8 cellular contexts compared by ENCODE assay signal in the genomic region with DNA sequence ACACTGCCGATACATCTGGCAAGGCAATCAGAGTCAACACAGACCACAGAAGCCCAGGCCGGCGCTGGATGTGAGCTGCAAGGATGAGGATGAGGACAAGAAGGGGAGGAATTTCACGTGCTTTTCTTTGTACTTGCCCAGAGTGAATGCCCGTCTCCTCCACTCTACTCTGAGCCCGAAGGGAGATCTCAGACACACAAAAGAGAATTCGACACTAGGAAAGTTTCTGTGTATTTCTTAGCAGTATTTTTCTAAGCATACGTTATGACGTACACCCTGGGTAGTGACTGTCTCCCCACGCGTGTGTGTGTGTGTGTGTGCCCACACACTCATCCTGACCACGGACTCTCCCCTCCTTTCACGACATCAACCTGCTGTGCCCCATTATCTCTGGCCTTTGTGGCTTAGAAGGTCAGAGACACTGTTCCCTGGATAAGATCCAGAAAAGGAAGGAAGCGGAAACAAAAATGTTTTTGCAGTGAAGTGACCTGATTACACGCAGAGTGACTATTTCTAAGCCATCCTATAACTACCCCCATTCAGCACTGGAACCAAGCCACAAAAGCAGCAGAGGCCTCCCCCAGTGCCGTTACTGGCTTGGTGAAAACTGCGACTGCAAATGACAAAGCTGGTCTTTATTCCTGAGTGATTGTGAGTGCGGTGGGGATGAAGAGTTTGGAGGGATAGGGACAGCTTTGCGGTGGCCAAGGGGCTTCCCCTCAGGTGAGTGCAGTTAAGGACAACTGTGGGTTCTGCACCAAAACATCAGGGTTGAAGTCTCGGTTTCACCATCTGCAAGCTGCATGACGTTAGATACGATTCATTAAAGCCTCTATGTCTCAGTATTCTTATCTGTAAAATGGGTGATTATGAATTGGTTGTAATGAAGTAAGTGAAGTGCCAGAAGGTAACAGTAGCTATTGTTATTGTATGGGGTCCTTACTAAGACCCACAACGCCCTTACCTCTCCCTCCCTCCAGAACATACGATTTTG.
DNase-seq lines count a peak whose midpoint lies in the region; ATAC-seq and TF ChIP-seq lines count a peak whose summit lies in the region.

No MANE protein-coding gene starts in this region.

- H4K8ac ChIP-seq in IMR-90 (ENCODE audit: low read depth in 2 of 2, low read length in 2 of 2): peak overlapping the region; percentile 63 to 85

- POLR2A ChIA-PET in IMR-90 (lab: Charles Lee; ENCODE audit: unreplicated experiment): no interaction called here

- H3K4me3 ChIP-seq in IMR-90 (ENCODE audit: insufficient read depth, low read depth, low read length): no peak overlapping the region
- no peak overlapping the region for H3K4me3 ChIP-seq in cardiac fibroblast (replicated peaks in 1 of 2; ENCODE audit: low read depth in 2 of 2, low read length in 2 of 2)

- H3K9me1 ChIP-seq in IMR-90 (ENCODE audit: insufficient read depth, low read length): peaks cover 20% of the 10 kb centered on the region

- H2BK120ac ChIP-seq in IMR-90 (ENCODE audit: low read depth, low read length): peak overlapping the region; percentile 83

- CTCF ChIA-PET in IMR-90 (lab: Yijun Ruan, JAX): interaction anchor here (0.6 kb wide), 2 partner anchors 13 to 36 kb away, joined by 5 to 8 read pairs; no protein-coding TSS in a partner anchor

- peak overlapping the region; percentile 67 for H4K5ac ChIP-seq in IMR-90 (ENCODE audit: low read depth, low read length)

- H2AK9ac ChIP-seq in IMR-90 (replicated peaks; ENCODE audit: low read depth, low read length, poor library complexity): peak overlapping the region; percentile 26

- H4K20me1 ChIP-seq in IMR-90 (ENCODE audit: insufficient read depth, low read length): no peaks in the 10 kb centered on the region

- no peaks in the 10 kb centered on the region for H3K36me3 ChIP-seq in IMR-90 (ENCODE audit: control insufficient read depth, insufficient read depth, low read length)

- H3K9me3 ChIP-seq in IMR-90 (ENCODE audit: control insufficient read depth, insufficient read depth, low read length): no peaks in the 10 kb centered on the region

- dilution Hi-C loops in IMR-90 (cut with HindIII; ENCODE audit: low sequenced_read_pairs, unreplicated experiment): no loop called here

- H2BK15ac ChIP-seq in IMR-90 (ENCODE audit: low read depth, low read length): peak overlapping the region; percentile 77; the same call in 2 of the 3 replicates

- H4K91ac ChIP-seq in IMR-90 (ENCODE audit: insufficient read depth, low read depth, low read length): peak overlapping the region; percentile 70

- TF ChIP-seq POLR2A in IMR-90 (IDR thresholded peaks at IDR 0.05; ENCODE audit: low read depth, low read length): peak; percentile 35; the same call in 1 of the 2 replicates

- H3K56ac ChIP-seq in IMR-90 (ENCODE audit: extremely low read depth, insufficient read depth, low read length): 0 out of 2 replicates have a peak overlapping the region, but pooled peaks have one; percentile 27

- 40% methylated on average over 1 of the region's 24 CpGs; no CpG with 5 or more reads in 1 of the 2 experiments for WGBS in IMR-90 (ENCODE audit: extremely low coverage in 2 of 2, insufficient read length in 1 of 2), 2 experiments

- H3K9ac ChIP-seq in IMR-90 (ENCODE audit: low read depth, low read length): peak overlapping the region; percentile 19

- H3K4me1 ChIP-seq in IMR-90 (ENCODE audit: control insufficient read depth, insufficient read depth, low read length): peaks cover 23% of the 10 kb centered on the region

- H3K27ac ChIP-seq in IMR-90 (ENCODE audit: insufficient read depth, low read length): peak overlapping the region; percentile 65

- in situ Hi-C loops in IMR-90 (cut with MboI; ENCODE audit: low sequenced_read_pairs): no loop called here

- H3K23ac ChIP-seq in IMR-90 (ENCODE audit: low read depth, low read length): peak overlapping the region; percentile 80

- peak overlapping the region; percentile 27 for H2BK5ac ChIP-seq in IMR-90 (ENCODE audit: low read depth, low read length, poor library complexity, severe bottlenecking)

- H3K27me3 ChIP-seq in IMR-90 (ENCODE audit: control insufficient read depth, insufficient read depth, low read length): no peaks in the 10 kb centered on the region

- no peak for TF ChIP-seq RAD21 in IMR-90 (IDR thresholded peaks at IDR 0.05; ENCODE audit: low read length)

- H3K4ac ChIP-seq in IMR-90 (ENCODE audit: low read depth, low read length): peak overlapping the region; percentile 87

- H2AK5ac ChIP-seq in IMR-90 (ENCODE audit: low read depth, low read length): peak overlapping the region; percentile 94

- H3K4me2 ChIP-seq in IMR-90 (ENCODE audit: low read depth, low read length): peak overlapping the region; percentile 23

- H3K14ac ChIP-seq in IMR-90 (replicated peaks; ENCODE audit: low read depth, low read length): peak overlapping the region; percentile 83

- peak overlapping the region; percentile 74 for H2AFZ ChIP-seq in IMR-90 (replicated peaks; ENCODE audit: low read length, poor library complexity)

- no TSS peak for BruUV-seq in IMR-90 (replicated peaks; lab: Mats Ljungman, UMichigan)

- TF ChIP-seq CTCF in IMR-90 (conservative IDR thresholded peaks at IDR 0.05; ENCODE audit: low read depth, low read length) (no peak), cardiac fibroblast (IDR thresholded peaks at IDR 0.05; ENCODE audit: low read depth, low read length) (no peak)

- no peaks in the 10 kb centered on the region for H3K79me1 ChIP-seq in IMR-90 (ENCODE audit: low read depth in 1 of 2, low read length in 2 of 2)

- peak; percentile 85 for DNase-seq in IMR-90
- peak; percentile 70 for DNase-seq in cardiac fibroblast (ENCODE audit: low read depth in 2 of 2)
- peak; percentile 87 for DNase-seq in kidney tubule cell (ENCODE audit: low spot score)
- DNase-seq in stromal cell of bone marrow (ENCODE audit: low read depth): peak; percentile 58
- DNase-seq in NCI-H1417 (lab: John Stamatoyannopoulos, UW): no peak
- DNase-seq in NCI-H446 (lab: John Stamatoyannopoulos, UW): no peak
- DNase-seq in RPMI8226: no peak

- H3K18ac ChIP-seq in IMR-90 (ENCODE audit: low read depth, low read length): peak overlapping the region; percentile 80

- ATAC-seq in IMR-90 (ENCODE audit: low read depth) (peak; percentile 74), HG03460 (IDR thresholded peaks at IDR 0.05; ENCODE audit: unreplicated experiment) (no peak)

- intact Hi-C loops in IMR-90 (cut with micrococcal nuclease): loop anchor here (5.0 kb wide), 1 partner anchor 52 kb away; no protein-coding TSS in a partner anchor

- H2BK20ac ChIP-seq in IMR-90 (ENCODE audit: low read depth, low read length): peak overlapping the region; percentile 79

TF ChIP-seq in IMR-90, 13 proteins besides CTCF, POLR2A, EP300 and RAD21:
- TF ChIP-seq CHD1 (IDR thresholded peaks at IDR 0.05; ENCODE audit: low read depth, low read length) (no peak), NFE2L2 (IDR thresholded peaks at IDR 0.05; ENCODE audit: low read depth, low read length) (no peak), CEBPB (IDR thresholded peaks at IDR 0.05; ENCODE audit: low read depth, low read length) (no peak), RCOR1 (IDR thresholded peaks at IDR 0.05; ENCODE audit: insufficient replicate concordance, low read length) (peak; percentile 30), SMC3 (IDR thresholded peaks at IDR 0.05; ENCODE audit: low read depth, low read length) (no peak), MAFK (IDR thresholded peaks at IDR 0.05; ENCODE audit: low read depth, low read length) (no peak), MXI1 (IDR thresholded peaks at IDR 0.05; ENCODE audit: borderline replicate concordance, low read depth, low read length) (no peak), BHLHE40 (IDR thresholded peaks at IDR 0.05; ENCODE audit: low read depth, low read length) (0 out of 2 replicates have a peak, but pooled peaks have one; percentile 8)
- TF ChIP-seq, protein P1, sequence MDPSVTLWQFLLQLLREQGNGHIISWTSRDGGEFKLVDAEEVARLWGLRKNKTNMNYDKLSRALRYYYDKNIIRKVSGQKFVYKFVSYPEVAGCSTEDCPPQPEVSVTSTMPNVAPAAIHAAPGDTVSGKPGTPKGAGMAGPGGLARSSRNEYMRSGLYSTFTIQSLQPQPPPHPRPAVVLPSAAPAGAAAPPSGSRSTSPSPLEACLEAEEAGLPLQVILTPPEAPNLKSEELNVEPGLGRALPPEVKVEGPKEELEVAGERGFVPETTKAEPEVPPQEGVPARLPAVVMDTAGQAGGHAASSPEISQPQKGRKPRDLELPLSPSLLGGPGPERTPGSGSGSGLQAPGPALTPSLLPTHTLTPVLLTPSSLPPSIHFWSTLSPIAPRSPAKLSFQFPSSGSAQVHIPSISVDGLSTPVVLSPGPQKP (IDR thresholded peaks at IDR 0.05; ENCODE audit: borderline replicate concordance, low read depth, low read length): no peak

Comparison
In these comparisons a context has a peak if more than half of its experiments do, and no peak if none do; other contexts are left out.
1. DNase-seq: peak in IMR-90 (single experiment), cardiac fibroblast (2 of 2), kidney tubule cell (single experiment) and stromal cell of bone marrow (single experiment); none in NCI-H1417 (0 of 3), NCI-H446 (0 of 2) and RPMI8226 (single experiment).